ENCODE assay signal across 8 cellular contexts in the genomic region with DNA sequence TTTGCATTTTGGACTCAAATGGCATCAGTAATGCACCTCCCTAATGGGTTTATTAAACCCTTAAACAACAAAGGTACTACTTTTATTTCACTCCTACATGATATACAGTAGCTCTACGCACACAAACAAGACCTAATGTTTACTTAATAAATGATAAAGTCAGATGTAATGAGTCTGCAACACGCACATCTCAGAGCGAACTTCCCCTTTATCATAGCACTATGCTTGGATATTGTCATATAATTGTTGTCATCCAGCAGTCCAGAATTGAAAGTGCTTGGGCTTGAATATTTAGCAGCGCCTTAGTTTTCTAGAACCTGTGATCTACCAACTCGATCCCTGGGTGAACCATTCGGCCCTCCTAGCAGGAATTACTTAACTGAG. TPM values are rescaled to one million over a fixed set of nuclear protein-coding genes. Genes with fewer than 3 reads are reported as not detected.
DNase-seq lines count a peak whose midpoint lies in the region; ATAC-seq, FAIRE-seq and TF ChIP-seq lines count a peak whose summit lies in the region.

No MANE protein-coding gene starts in this region.

- H3K27ac Mint-ChIP-seq in CD4-positive, alpha-beta T cell = peak overlapping the region; percentile 86
- H3K27ac Mint-ChIP-seq in chondrocyte (ENCODE audit: unreplicated experiment) = peak overlapping the region; percentile 97

- H3K27me3 ChIP-seq in CD4-positive, alpha-beta T cell (ENCODE audit: control insufficient read depth, insufficient read depth, low read length) = no peaks in the 10 kb centered on the region
- no peaks in the 10 kb centered on the region for H3K27me3 ChIP-seq in muscle layer of duodenum (ENCODE audit: low read depth, low read length)

- intact Hi-C loops in CD4-positive, alpha-beta T cell (cut with DNase I, micrococcal nuclease) = loop anchor here (5.0 to 10.0 kb wide), 2 partner anchors 45 to 773 kb away; a partner anchor contains a TSS

- H3K36me3 Mint-ChIP-seq in CD4-positive, alpha-beta T cell (ENCODE audit: low read depth) = peaks cover 30% of the 10 kb centered on the region
- H3K36me3 Mint-ChIP-seq in chondrocyte (ENCODE audit: low read depth) = peaks cover 1% of the 10 kb centered on the region

- H3K36me3 ChIP-seq in muscle layer of duodenum (ENCODE audit: control insufficient read depth in 1 of 2, insufficient read depth in 2 of 2, low read length in 2 of 2) = peaks cover 0 to 4% of the 10 kb centered on the region in 2 donors

- peaks cover 34% of the 10 kb centered on the region for H3K4me1 Mint-ChIP-seq in CD4-positive, alpha-beta T cell (ENCODE audit: low read depth)
- H3K4me1 Mint-ChIP-seq in chondrocyte (ENCODE audit: low read depth) = peaks cover 22% of the 10 kb centered on the region

- no peak for FAIRE-seq in HTR-8/SVneo (lab: Jason Lieb, UNC)

- peak; percentile 4 for ATAC-seq in CD4-positive, alpha-beta T cell (ENCODE audit: poor library complexity)
- ATAC-seq in GM21717 (IDR thresholded peaks at IDR 0.05; ENCODE audit: unreplicated experiment) (peak; percentile 1), HG03139 (IDR thresholded peaks at IDR 0.05; ENCODE audit: unreplicated experiment) (no peak)

- H3K9me3 ChIP-seq in CD4-positive, alpha-beta T cell (ENCODE audit: control insufficient read depth, low read length) = no peaks in the 10 kb centered on the region
- no peaks in the 10 kb centered on the region for H3K9me3 ChIP-seq in muscle layer of duodenum (ENCODE audit: control insufficient read depth in 1 of 2, low read length in 2 of 2)

- peak overlapping the region; percentile 60 to 90 for H3K4me3 ChIP-seq in muscle layer of duodenum (ENCODE audit: low read depth in 1 of 2, low read length in 2 of 2)

- POLR2A ChIA-PET in CD4-positive, alpha-beta T cell (lab: Charles Lee) = interaction anchor here (0.8 to 2.1 kb wide), 4 partner anchors 94 to 257 kb away, joined by 3 to 7 read pairs (median 4); no protein-coding TSS in a partner anchor

- no peaks in the 10 kb centered on the region for H3K9me3 Mint-ChIP-seq in CD4-positive, alpha-beta T cell
- H3K9me3 Mint-ChIP-seq in chondrocyte (ENCODE audit: low read depth) = no peaks in the 10 kb centered on the region

- H3K4me3 Mint-ChIP-seq in CD4-positive, alpha-beta T cell = peak overlapping the region; percentile 88
- H3K4me3 Mint-ChIP-seq in chondrocyte (ENCODE audit: unreplicated experiment) = peak overlapping the region; percentile 82

- H3K27ac ChIP-seq in CD4-positive, alpha-beta T cell (ENCODE audit: low read depth, low read length) = peak overlapping the region; percentile 72
- peak overlapping the region; percentile 94 for H3K27ac ChIP-seq in muscle layer of duodenum (ENCODE audit: low read length)

- no peaks in the 10 kb centered on the region for H3K27me3 Mint-ChIP-seq in CD4-positive, alpha-beta T cell
- H3K27me3 Mint-ChIP-seq in chondrocyte (ENCODE audit: low read depth) = no peaks in the 10 kb centered on the region

- no peak for TF ChIP-seq CTCF in CD4-positive, alpha-beta T cell (IDR thresholded peaks at IDR 0.05)
- no peak for TF ChIP-seq CTCF in chondrocyte (IDR thresholded peaks at IDR 0.05)

- no peak for DNase-seq in CD4-positive, alpha-beta T cell
- DNase-seq in NCI-H748 treated with DMSO at 0.1 percent for 48 hours (lab: John Stamatoyannopoulos, UW) (peak; percentile 80), chondrocyte (ENCODE audit: low spot score) (no peak), epidermal melanocyte (ENCODE audit: insufficient read length, low spot score) (no peak), HTR-8/SVneo (ENCODE audit: insufficient read length, low spot score) (no peak)

- CTCF ChIA-PET in CD4-positive, alpha-beta T cell (lab: Charles Lee) = no interaction called here

- H3K4me1 ChIP-seq in muscle layer of duodenum (ENCODE audit: control insufficient read depth in 1 of 2, insufficient read depth in 2 of 2, low read length in 2 of 2) = peaks cover 0 to 9% of the 10 kb centered on the region in 2 donors

RNA-seq across cellular contexts. Expression of a gene that starts 0.8 kb away (rescaled TPM):
- total RNA-seq in CD4-positive, alpha-beta T cell = 10 to 100 TPM; 29.5 to 29.6 TPM
- total RNA-seq in chondrocyte = 35.7 to 44.9 TPM (median 35.8 TPM) in 3 replicates
